ENCODE assay signal across 8 cellular contexts in genomic region chr10:100229819-100230422, GRCh38. TPM values are rescaled to one million over a fixed set of nuclear protein-coding genes. Genes with fewer than 3 reads are reported as not detected.
DNase-seq lines count a peak whose midpoint lies in the region; ATAC-seq and TF ChIP-seq lines count a peak whose summit lies in the region.

No MANE protein-coding gene starts in this region.

- no peaks in the 10 kb centered on the region for H3K27me3 ChIP-seq in heart right ventricle

- peak in 3 of 8 donors; percentile 2 to 4 (median 4) for ATAC-seq in heart right ventricle
- no peak for ATAC-seq in Right ventricle myocardium superior (ENCODE audit: poor library complexity)
- no peak for ATAC-seq in mucosa of descending colon
- no peak for ATAC-seq in GM19023 (IDR thresholded peaks at IDR 0.05; ENCODE audit: unreplicated experiment)

- intact Hi-C loops in heart right ventricle (cut with DNase I): loop anchor here in 2 of 10 donors (5.0 kb wide), 2 partner anchors 38 to 43 kb away; partner anchors contain the start of gene ERLIN1 (in 1 of the 2)
- intact Hi-C loops in Right ventricle myocardium superior (cut with DNase I): loop anchor here (10.0 kb wide), 1 partner anchor 385 kb away; no protein-coding TSS in a partner anchor
- intact Hi-C loops in mucosa of descending colon (cut with DNase I, micrococcal nuclease): no loop called here

- no peaks in the 10 kb centered on the region for H3K27me3 Mint-ChIP-seq in chondrocyte (ENCODE audit: low read depth)

- peak overlapping the region in 9 of 10 donors; percentile 73 to 90 (median 81) for H3K27ac ChIP-seq in heart right ventricle

- 59 to 65% methylated on average over 21 of the region's 21 CpGs for WGBS in heart right ventricle, 2 donors

- H3K4me3 Mint-ChIP-seq in chondrocyte (ENCODE audit: unreplicated experiment): peak overlapping the region; percentile 87

- H3K4me3 ChIP-seq in heart right ventricle (peak overlapping the region; percentile 78 to 99 (median 94)), mucosa of descending colon (peak overlapping the region; percentile 91)

- H3K36me3 Mint-ChIP-seq in chondrocyte (ENCODE audit: low read depth): peaks cover 9% of the 10 kb centered on the region

- H3K4me1 Mint-ChIP-seq in chondrocyte (ENCODE audit: low read depth): peaks cover 26% of the 10 kb centered on the region

- H3K27ac Mint-ChIP-seq in chondrocyte (ENCODE audit: unreplicated experiment): peak overlapping the region; percentile 94

- no peak for DNase-seq in heart right ventricle
- no peak for DNase-seq in Right ventricle myocardium superior
- no peak for DNase-seq in chondrocyte (ENCODE audit: low spot score)
- peak in 1 of 3 donors; percentile 5 for DNase-seq in mucosa of descending colon
- DNase-seq in foreskin melanocyte: no peak
- no peak for DNase-seq in SIG-M5 (lab: John Stamatoyannopoulos, UW)
- no peak for DNase-seq in UCSD-AML1 (lab: John Stamatoyannopoulos, UW; ENCODE audit: unreplicated experiment)

- H3K4me1 ChIP-seq in heart right ventricle (peaks cover 0 to 22% (median 15%) of the 10 kb centered on the region in 9 donors), mucosa of descending colon (ENCODE audit: low read depth) (peaks cover 3% of the 10 kb centered on the region)

- H3K9me3 ChIP-seq in heart right ventricle (no peaks in the 10 kb centered on the region), mucosa of descending colon (no peaks in the 10 kb centered on the region)

- peaks cover 0 to 50% (median 29%) of the 10 kb centered on the region in 9 donors for H3K36me3 ChIP-seq in heart right ventricle
- no peaks in the 10 kb centered on the region for H3K36me3 ChIP-seq in mucosa of descending colon (ENCODE audit: low read depth)

- no peak for TF ChIP-seq CTCF in heart right ventricle (IDR thresholded peaks at IDR 0.05)
- TF ChIP-seq CTCF in chondrocyte (IDR thresholded peaks at IDR 0.05): no peak
- TF ChIP-seq CTCF in mucosa of descending colon (IDR thresholded peaks at IDR 0.05): no peak

- no peaks in the 10 kb centered on the region for H3K9me3 Mint-ChIP-seq in chondrocyte (ENCODE audit: low read depth)

RNA-seq across cellular contexts. Expression of gene CHUK, which starts 0.5 kb away (rescaled TPM):
- total RNA-seq in heart right ventricle (10 to 100 TPM in 6 of 10 donors, 1 to 10 TPM in 4; 7.7 to 13.7 (median 10.1) TPM), Right ventricle myocardium superior (9.3 TPM), chondrocyte (16.3 to 18.7 TPM (median 16.3 TPM) in 3 replicates), mucosa of descending colon (10 to 100 TPM; 18.2 to 21.4 (median 20.5) TPM)
- 1 to 10 TPM; 7.3 to 7.7 TPM for polyA plus RNA-seq in heart right ventricle

RNA-seq across cellular contexts. Expression of gene CWF19L1, which starts 37.5 kb away (rescaled TPM):
- total RNA-seq in heart right ventricle (10 to 100 TPM in 9 of 10 donors, 1 to 10 TPM in 1; 9.5 to 20.0 (median 13.4) TPM), Right ventricle myocardium superior (13.0 TPM), chondrocyte (11.9 to 16.9 TPM (median 14.1 TPM) in 3 replicates), mucosa of descending colon (10 to 100 TPM; 15.5 to 17.0 (median 16.6) TPM)
- polyA plus RNA-seq in heart right ventricle: 10 to 100 TPM; 14.0 to 15.3 TPM

RNA-seq across cellular contexts. Expression of gene ERLIN1, which starts 44.1 kb away (rescaled TPM):
- 10 to 100 TPM in 2 of 10 donors, 1 to 10 TPM in 8; 4.4 to 13.3 (median 7.5) TPM for total RNA-seq in heart right ventricle
- 1 to 10 TPM; 2.1 to 6.3 TPM for polyA plus RNA-seq in heart right ventricle
- total RNA-seq in Right ventricle myocardium superior: 6.9 TPM
- total RNA-seq in chondrocyte: 27.7 to 45.0 TPM (median 28.2 TPM) in 3 replicates
- total RNA-seq in mucosa of descending colon: 10 to 100 TPM; 33.4 to 57.9 (median 48.3) TPM

RNA-seq across cellular contexts. Expression of gene BLOC1S2, which starts 56.6 kb away (rescaled TPM):
- total RNA-seq in heart right ventricle: 10 to 100 TPM; 13.6 to 23.5 (median 19.8) TPM
- 10 to 100 TPM; 19.3 to 32.2 TPM for polyA plus RNA-seq in heart right ventricle
- 15.9 TPM for total RNA-seq in Right ventricle myocardium superior
- 25.9 to 35.1 TPM (median 29.7 TPM) in 3 replicates for total RNA-seq in chondrocyte
- 10 to 100 TPM; 17.1 to 23.8 (median 18.9) TPM for total RNA-seq in mucosa of descending colon
